30 cellular contexts compared by ENCODE assay signal in genomic region chr5:92409131-92409530, GRCh38.
DNase-seq lines count a peak whose midpoint lies in the region; ATAC-seq and TF ChIP-seq lines count a peak whose summit lies in the region.
"Had no signal": no experiment of that assay in that cellular context is flagged by ENCODE, and none has a peak within 500 bp of the region (broad histone marks: within the 10 kb centered on the region; RNA-seq: fewer than 3 reads in every experiment).

No MANE protein-coding gene starts in this region.

- 58% methylated on average over 2 of the region's 2 CpGs for WGBS in right cardiac atrium

- TF ChIP-seq CTCF in choroid plexus epithelial cell (conservative IDR thresholded peaks at IDR 0.05; ENCODE audit: low read depth, low read length), result no peak

- H3K27ac ChIP-seq in right cardiac atrium (ENCODE audit: low read length), result no peak overlapping the region
- H3K27ac ChIP-seq: BLaER1, coronary artery, prostate gland, tibial artery, vagina, WERI-Rb-1 had no signal

- H3K9me3 ChIP-seq in right cardiac atrium (ENCODE audit: control insufficient read depth, low read length), result no peaks in the 10 kb centered on the region
- H3K9me3 ChIP-seq: BLaER1, prostate gland, tibial artery, vagina had no signal

- no peaks in the 10 kb centered on the region for H3K4me1 ChIP-seq in right cardiac atrium (ENCODE audit: control insufficient read depth, insufficient read depth, low read length)
- H3K4me1 ChIP-seq: BLaER1, prostate gland, tibial artery, vagina had no signal

- peak; percentile 20 for DNase-seq in AG08395 (ENCODE audit: low spot score)
- DNase-seq in HCEC 1CT, result peak; percentile 15
- DNase-seq in choroid plexus epithelial cell (ENCODE audit: low read depth), result peak; percentile 14
- DNase-seq in fibroblast of the conjunctiva (ENCODE audit: low read depth), result peak; percentile 4
- no peak for DNase-seq in NCI-H2171 treated with DMSO at 0.1 percent for 48 hours (lab: John Stamatoyannopoulos, UW)
- no peak for DNase-seq in NCI-H1092 treated with DMSO at 0.1 percent for 48 hours (lab: John Stamatoyannopoulos, UW)
- no peak for DNase-seq in right cardiac atrium
- DNase-seq: activated CD4-positive, alpha-beta T cell treated with anti-CD3 and anti-CD28 coated beads for 4 hours; activated CD8-positive, alpha-beta T cell treated with anti-CD3 and anti-CD28 coated beads, Interleukin-2, amount 10 ng/mL, durations not matched to agents 7 days and 5 days; activated naive CD4-positive, alpha-beta T cell treated with anti-CD3 and anti-CD28 coated beads, Interleukin-2, amount 50 U/mL, for 16 hours; amygdala; effector memory CD8-positive, alpha-beta T cell; erythroblast; hypothalamus; left colon; NCI-H1048; NCI-H1694 treated with DMSO at 0.1 percent for 48 hours; NCI-H2171; NCI-H510A treated with DMSO at 0.1 percent for 48 hours; stimulated activated CD4-positive, alpha-beta T cell treated with anti-CD3 and anti-CD28 coated beads, Interleukin-4, amount 100 ng/mL, for 24 hours; T1000; tibial artery; WERI-Rb-1 had no signal

- no peaks in the 10 kb centered on the region for H3K27me3 ChIP-seq in right cardiac atrium (ENCODE audit: control insufficient read depth, insufficient read depth)
- H3K27me3 ChIP-seq: BLaER1, tibial artery, vagina had no signal

- H3K4me3 ChIP-seq in choroid plexus epithelial cell (ENCODE audit: low read depth, low read length), result no peak overlapping the region
- H3K4me3 ChIP-seq in right cardiac atrium (ENCODE audit: low read length), result no peak overlapping the region
- H3K4me3 ChIP-seq: BLaER1, coronary artery, prostate gland, tibial artery, vagina had no signal

- intact Hi-C loops in right cardiac atrium (cut with DNase I), result no loop called here

- no peak for ATAC-seq in GM21381 (IDR thresholded peaks at IDR 0.05; ENCODE audit: unreplicated experiment)
- ATAC-seq in right cardiac atrium, result no peak
- ATAC-seq: activated CD8-positive, alpha-beta T cell treated with anti-CD3 and anti-CD28 coated beads, Interleukin-2, amount 10 ng/mL, durations not matched to agents 7 days and 5 days; activated T-helper 17 cell treated with anti-CD3 and anti-CD28 coated beads, Interleukin-2, amount 50 U/mL, for 72 hours; effector memory CD8-positive, alpha-beta T cell; left colon; sciatic nerve had no signal

Comparison
In these comparisons a context has a peak if more than half of its experiments do, and no peak if none do; other contexts are left out.
1. DNase-seq: peak in AG08395 (single experiment), HCEC 1CT (single experiment), choroid plexus epithelial cell (single experiment) and fibroblast of the conjunctiva (single experiment); none in NCI-H2171 treated with DMSO at 0.1 percent for 48 hours (single experiment), NCI-H1092 treated with DMSO at 0.1 percent for 48 hours (single experiment) and right cardiac atrium (0 of 3).